2 cellular contexts compared by ENCODE assay signal in the genomic region with DNA sequence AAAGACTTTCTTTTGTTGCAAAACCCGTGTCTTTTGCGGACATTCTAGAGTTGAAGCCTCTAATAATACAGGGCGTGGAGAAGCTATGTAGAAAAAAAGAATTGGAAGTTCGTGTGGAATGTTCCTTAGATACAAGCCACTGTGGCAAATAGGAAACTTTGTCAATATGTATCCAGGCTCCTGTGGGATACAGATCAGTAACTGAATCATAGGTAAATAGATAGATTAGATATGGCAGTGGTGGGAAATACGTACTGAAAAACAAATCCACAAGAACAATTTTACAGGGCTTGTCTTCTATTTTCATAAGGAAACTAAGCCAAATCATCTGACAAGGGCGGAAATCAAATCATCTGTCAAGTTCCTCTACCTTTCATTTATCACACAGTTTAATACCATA.
TF ChIP-seq lines count a peak whose summit lies in the region.

No MANE protein-coding gene starts in this region.

TF ChIP-seq in GM23338, 12 proteins besides CTCF, POLR2A, EP300 and RAD21 (continued from another document):
- TF ChIP-seq, protein P1, sequence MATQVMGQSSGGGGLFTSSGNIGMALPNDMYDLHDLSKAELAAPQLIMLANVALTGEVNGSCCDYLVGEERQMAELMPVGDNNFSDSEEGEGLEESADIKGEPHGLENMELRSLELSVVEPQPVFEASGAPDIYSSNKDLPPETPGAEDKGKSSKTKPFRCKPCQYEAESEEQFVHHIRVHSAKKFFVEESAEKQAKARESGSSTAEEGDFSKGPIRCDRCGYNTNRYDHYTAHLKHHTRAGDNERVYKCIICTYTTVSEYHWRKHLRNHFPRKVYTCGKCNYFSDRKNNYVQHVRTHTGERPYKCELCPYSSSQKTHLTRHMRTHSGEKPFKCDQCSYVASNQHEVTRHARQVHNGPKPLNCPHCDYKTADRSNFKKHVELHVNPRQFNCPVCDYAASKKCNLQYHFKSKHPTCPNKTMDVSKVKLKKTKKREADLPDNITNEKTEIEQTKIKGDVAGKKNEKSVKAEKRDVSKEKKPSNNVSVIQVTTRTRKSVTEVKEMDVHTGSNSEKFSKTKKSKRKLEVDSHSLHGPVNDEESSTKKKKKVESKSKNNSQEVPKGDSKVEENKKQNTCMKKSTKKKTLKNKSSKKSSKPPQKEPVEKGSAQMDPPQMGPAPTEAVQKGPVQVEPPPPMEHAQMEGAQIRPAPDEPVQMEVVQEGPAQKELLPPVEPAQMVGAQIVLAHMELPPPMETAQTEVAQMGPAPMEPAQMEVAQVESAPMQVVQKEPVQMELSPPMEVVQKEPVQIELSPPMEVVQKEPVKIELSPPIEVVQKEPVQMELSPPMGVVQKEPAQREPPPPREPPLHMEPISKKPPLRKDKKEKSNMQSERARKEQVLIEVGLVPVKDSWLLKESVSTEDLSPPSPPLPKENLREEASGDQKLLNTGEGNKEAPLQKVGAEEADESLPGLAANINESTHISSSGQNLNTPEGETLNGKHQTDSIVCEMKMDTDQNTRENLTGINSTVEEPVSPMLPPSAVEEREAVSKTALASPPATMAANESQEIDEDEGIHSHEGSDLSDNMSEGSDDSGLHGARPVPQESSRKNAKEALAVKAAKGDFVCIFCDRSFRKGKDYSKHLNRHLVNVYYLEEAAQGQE (IDR thresholded peaks at IDR 0.05; ENCODE audit: unreplicated experiment), result no peak
- TF ChIP-seq JUNB (IDR thresholded peaks at IDR 0.05; ENCODE audit: unreplicated experiment) (no peak), STAT1 (IDR thresholded peaks at IDR 0.05; ENCODE audit: unreplicated experiment) (no peak), NANOG (IDR thresholded peaks at IDR 0.05; ENCODE audit: borderline replicate concordance) (no peak), ZNF114 (CRISPR knock-in tag; IDR thresholded peaks at IDR 0.05) (no peak), CREB1 (CRISPR knock-in tag; IDR thresholded peaks at IDR 0.05; ENCODE audit: low read depth) (no peak), EZH2 (IDR thresholded peaks at IDR 0.05; ENCODE audit: low read depth, unreplicated experiment) (no peak)
- TF ChIP-seq, protein P2, sequence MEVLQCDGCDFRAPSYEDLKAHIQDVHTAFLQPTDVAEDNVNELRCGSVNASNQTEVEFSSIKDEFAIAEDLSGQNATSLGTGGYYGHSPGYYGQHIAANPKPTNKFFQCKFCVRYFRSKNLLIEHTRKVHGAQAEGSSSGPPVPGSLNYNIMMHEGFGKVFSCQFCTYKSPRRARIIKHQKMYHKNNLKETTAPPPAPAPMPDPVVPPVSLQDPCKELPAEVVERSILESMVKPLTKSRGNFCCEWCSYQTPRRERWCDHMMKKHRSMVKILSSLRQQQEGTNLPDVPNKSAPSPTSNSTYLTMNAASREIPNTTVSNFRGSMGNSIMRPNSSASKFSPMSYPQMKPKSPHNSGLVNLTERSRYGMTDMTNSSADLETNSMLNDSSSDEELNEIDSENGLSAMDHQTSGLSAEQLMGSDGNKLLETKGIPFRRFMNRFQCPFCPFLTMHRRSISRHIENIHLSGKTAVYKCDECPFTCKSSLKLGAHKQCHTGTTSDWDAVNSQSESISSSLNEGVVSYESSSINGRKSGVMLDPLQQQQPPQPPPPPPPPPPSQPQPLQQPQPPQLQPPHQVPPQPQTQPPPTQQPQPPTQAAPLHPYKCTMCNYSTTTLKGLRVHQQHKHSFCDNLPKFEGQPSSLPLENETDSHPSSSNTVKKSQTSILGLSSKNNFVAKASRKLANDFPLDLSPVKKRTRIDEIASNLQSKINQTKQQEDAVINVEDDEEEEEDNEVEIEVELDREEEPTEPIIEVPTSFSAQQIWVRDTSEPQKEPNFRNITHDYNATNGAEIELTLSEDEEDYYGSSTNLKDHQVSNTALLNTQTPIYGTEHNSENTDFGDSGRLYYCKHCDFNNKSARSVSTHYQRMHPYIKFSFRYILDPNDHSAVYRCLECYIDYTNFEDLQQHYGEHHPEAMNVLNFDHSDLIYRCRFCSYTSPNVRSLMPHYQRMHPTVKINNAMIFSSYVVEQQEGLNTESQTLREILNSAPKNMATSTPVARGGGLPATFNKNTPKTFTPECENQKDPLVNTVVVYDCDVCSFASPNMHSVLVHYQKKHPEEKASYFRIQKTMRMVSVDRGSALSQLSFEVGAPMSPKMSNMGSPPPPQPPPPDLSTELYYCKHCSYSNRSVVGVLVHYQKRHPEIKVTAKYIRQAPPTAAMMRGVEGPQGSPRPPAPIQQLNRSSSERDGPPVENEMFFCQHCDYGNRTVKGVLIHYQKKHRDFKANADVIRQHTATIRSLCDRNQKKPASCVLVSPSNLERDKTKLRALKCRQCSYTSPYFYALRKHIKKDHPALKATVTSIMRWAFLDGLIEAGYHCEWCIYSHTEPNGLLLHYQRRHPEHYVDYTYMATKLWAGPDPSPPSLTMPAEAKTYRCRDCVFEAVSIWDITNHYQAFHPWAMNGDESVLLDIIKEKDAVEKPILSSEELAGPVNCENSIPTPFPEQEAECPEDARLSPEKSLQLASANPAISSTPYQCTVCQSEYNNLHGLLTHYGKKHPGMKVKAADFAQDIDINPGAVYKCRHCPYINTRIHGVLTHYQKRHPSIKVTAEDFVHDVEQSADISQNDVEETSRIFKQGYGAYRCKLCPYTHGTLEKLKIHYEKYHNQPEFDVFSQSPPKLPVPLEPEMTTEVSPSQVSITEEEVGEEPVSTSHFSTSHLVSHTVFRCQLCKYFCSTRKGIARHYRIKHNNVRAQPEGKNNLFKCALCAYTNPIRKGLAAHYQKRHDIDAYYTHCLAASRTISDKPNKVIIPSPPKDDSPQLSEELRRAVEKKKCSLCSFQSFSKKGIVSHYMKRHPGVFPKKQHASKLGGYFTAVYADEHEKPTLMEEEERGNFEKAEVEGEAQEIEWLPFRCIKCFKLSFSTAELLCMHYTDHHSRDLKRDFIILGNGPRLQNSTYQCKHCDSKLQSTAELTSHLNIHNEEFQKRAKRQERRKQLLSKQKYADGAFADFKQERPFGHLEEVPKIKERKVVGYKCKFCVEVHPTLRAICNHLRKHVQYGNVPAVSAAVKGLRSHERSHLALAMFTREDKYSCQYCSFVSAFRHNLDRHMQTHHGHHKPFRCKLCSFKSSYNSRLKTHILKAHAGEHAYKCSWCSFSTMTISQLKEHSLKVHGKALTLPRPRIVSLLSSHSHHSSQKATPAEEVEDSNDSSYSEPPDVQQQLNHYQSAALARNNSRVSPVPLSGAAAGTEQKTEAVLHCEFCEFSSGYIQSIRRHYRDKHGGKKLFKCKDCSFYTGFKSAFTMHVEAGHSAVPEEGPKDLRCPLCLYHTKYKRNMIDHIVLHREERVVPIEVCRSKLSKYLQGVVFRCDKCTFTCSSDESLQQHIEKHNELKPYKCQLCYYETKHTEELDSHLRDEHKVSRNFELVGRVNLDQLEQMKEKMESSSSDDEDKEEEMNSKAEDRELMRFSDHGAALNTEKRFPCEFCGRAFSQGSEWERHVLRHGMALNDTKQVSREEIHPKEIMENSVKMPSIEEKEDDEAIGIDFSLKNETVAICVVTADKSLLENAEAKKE (CRISPR knock-in tag; IDR thresholded peaks at IDR 0.05), result no peak
- TF ChIP-seq, protein P3, sequence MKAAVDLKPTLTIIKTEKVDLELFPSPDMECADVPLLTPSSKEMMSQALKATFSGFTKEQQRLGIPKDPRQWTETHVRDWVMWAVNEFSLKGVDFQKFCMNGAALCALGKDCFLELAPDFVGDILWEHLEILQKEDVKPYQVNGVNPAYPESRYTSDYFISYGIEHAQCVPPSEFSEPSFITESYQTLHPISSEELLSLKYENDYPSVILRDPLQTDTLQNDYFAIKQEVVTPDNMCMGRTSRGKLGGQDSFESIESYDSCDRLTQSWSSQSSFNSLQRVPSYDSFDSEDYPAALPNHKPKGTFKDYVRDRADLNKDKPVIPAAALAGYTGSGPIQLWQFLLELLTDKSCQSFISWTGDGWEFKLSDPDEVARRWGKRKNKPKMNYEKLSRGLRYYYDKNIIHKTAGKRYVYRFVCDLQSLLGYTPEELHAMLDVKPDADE (IDR thresholded peaks at IDR 0.05), result no peak

TF ChIP-seq in SK-N-SH treated with all-trans-retinoic acid at 6 μM for 48 hours, 23 proteins besides CTCF, POLR2A, EP300 and RAD21 (continued from another document):
- TF ChIP-seq, protein P4, sequence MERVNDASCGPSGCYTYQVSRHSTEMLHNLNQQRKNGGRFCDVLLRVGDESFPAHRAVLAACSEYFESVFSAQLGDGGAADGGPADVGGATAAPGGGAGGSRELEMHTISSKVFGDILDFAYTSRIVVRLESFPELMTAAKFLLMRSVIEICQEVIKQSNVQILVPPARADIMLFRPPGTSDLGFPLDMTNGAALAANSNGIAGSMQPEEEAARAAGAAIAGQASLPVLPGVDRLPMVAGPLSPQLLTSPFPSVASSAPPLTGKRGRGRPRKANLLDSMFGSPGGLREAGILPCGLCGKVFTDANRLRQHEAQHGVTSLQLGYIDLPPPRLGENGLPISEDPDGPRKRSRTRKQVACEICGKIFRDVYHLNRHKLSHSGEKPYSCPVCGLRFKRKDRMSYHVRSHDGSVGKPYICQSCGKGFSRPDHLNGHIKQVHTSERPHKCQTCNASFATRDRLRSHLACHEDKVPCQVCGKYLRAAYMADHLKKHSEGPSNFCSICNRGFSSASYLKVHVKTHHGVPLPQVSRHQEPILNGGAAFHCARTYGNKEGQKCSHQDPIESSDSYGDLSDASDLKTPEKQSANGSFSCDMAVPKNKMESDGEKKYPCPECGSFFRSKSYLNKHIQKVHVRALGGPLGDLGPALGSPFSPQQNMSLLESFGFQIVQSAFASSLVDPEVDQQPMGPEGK (CRISPR knock-in tag; IDR thresholded peaks at IDR 0.05; ENCODE audit: borderline replicate concordance), result no peak
- TF ChIP-seq BACH2 (CRISPR knock-in tag; IDR thresholded peaks at IDR 0.05; ENCODE audit: borderline replicate concordance) (no peak), ZFP30 (CRISPR knock-in tag; IDR thresholded peaks at IDR 0.05) (no peak), RARB (CRISPR knock-in tag; IDR thresholded peaks at IDR 0.05) (no peak), CSDC2 (CRISPR knock-in tag; IDR thresholded peaks at IDR 0.05) (no peak), TCF4 (CRISPR knock-in tag; IDR thresholded peaks at IDR 0.05; ENCODE audit: borderline replicate concordance) (no peak), GLIS3 (CRISPR knock-in tag; IDR thresholded peaks at IDR 0.05) (no peak), ZNF8 (CRISPR knock-in tag; IDR thresholded peaks at IDR 0.05) (no peak), ARNTL (CRISPR knock-in tag; IDR thresholded peaks at IDR 0.05; ENCODE audit: borderline replicate concordance, low read depth) (no peak)
- TF ChIP-seq, protein P5, sequence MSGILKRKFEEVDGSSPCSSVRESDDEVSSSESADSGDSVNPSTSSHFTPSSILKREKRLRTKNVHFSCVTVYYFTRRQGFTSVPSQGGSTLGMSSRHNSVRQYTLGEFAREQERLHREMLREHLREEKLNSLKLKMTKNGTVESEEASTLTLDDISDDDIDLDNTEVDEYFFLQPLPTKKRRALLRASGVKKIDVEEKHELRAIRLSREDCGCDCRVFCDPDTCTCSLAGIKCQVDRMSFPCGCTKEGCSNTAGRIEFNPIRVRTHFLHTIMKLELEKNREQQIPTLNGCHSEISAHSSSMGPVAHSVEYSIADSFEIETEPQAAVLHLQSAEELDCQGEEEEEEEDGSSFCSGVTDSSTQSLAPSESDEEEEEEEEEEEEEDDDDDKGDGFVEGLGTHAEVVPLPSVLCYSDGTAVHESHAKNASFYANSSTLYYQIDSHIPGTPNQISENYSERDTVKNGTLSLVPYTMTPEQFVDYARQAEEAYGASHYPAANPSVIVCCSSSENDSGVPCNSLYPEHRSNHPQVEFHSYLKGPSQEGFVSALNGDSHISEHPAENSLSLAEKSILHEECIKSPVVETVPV (CRISPR knock-in tag; IDR thresholded peaks at IDR 0.05), result no peak
- TF ChIP-seq, protein P6, sequence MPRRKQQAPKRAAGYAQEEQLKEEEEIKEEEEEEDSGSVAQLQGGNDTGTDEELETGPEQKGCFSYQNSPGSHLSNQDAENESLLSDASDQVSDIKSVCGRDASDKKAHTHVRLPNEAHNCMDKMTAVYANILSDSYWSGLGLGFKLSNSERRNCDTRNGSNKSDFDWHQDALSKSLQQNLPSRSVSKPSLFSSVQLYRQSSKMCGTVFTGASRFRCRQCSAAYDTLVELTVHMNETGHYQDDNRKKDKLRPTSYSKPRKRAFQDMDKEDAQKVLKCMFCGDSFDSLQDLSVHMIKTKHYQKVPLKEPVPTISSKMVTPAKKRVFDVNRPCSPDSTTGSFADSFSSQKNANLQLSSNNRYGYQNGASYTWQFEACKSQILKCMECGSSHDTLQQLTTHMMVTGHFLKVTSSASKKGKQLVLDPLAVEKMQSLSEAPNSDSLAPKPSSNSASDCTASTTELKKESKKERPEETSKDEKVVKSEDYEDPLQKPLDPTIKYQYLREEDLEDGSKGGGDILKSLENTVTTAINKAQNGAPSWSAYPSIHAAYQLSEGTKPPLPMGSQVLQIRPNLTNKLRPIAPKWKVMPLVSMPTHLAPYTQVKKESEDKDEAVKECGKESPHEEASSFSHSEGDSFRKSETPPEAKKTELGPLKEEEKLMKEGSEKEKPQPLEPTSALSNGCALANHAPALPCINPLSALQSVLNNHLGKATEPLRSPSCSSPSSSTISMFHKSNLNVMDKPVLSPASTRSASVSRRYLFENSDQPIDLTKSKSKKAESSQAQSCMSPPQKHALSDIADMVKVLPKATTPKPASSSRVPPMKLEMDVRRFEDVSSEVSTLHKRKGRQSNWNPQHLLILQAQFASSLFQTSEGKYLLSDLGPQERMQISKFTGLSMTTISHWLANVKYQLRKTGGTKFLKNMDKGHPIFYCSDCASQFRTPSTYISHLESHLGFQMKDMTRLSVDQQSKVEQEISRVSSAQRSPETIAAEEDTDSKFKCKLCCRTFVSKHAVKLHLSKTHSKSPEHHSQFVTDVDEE (CRISPR knock-in tag; IDR thresholded peaks at IDR 0.05), result no peak
